20 cellular contexts compared by ENCODE assay signal in genomic region chr12:57262126-57262822, GRCh38. TPM values are rescaled to one million over a fixed set of nuclear protein-coding genes. Genes with fewer than 3 reads are reported as not detected.
"Had no signal": no experiment of that assay in that cellular context is flagged by ENCODE, and none has a peak within 500 bp of the region (broad histone marks: within the 10 kb centered on the region; RNA-seq: fewer than 3 reads in every experiment).

No MANE protein-coding gene starts in this region.

- ATAC-seq: foreskin keratinocyte; left colon; natural killer cell; stimulated activated memory B cell treated with anti-CD40 and anti-IgM and Interleukin-4, amounts not matched to agents 10 μg/mL and 1 μg/mL and 100 μg/mL, for 72 hours had no signal

- H3K27ac ChIP-seq: brain microvascular endothelial cell, foreskin keratinocyte, prostate gland, sigmoid colon had no signal

- H3K9me3 ChIP-seq: prostate gland, sigmoid colon had no signal

- H3K27me3 ChIP-seq: brain microvascular endothelial cell, foreskin keratinocyte, sigmoid colon had no signal

- H3K4me1 ChIP-seq: foreskin keratinocyte, prostate gland had no signal

- H3K4me3 ChIP-seq: prostate gland, sigmoid colon had no signal

- DNase-seq: activated CD4-positive, alpha-beta T cell treated with anti-CD3 and anti-CD28 coated beads for 1 hour; activated CD4-positive, alpha-beta T cell treated with anti-CD3 and anti-CD28 coated beads, Interleukin-2, amount 50 U/mL, for 4 hours; activated naive CD4-positive, alpha-beta T cell; activated naive CD8-positive, alpha-beta T cell treated with anti-CD3 and anti-CD28 coated beads, Interleukin-2, amount 10 ng/mL, durations not matched to agents 7 days and 5 days; activated T-cell treated with anti-CD3 and anti-CD28 coated beads for 4 hours; brain microvascular endothelial cell; cortex of kidney; effector memory CD4-positive, alpha-beta T cell; foreskin keratinocyte; head of caudate nucleus; left colon; mammary epithelial cell; natural killer cell; sigmoid colon; stimulated activated CD4-positive, alpha-beta T cell treated with anti-CD3 and anti-CD28 coated beads, Interleukin-12 subunit alpha, Interleukin-12 subunit beta, amount 100 ng/mL, for 4 hours; T-helper 9 cell had no signal

RNA-seq across cellular contexts. Expression of gene NXPH4, which starts 45.7 kb away (rescaled TPM):
- total RNA-seq: left colon, mononuclear cell, sigmoid colon, ureter had no signal
